Comparison of ENCODE assay signal across 1 cellular context in genomic region chr20:51446656-51447055, GRCh38.
TF ChIP-seq lines count a peak whose summit lies in the region.

No MANE protein-coding gene starts in this region.

TF ChIP-seq in HepG2, 621 proteins besides CTCF, POLR2A, EP300 and RAD21 (continued from another document):
- TF ChIP-seq SKIL (CRISPR knock-in tag; IDR thresholded peaks at IDR 0.05; ENCODE audit: borderline replicate concordance), result no peak
